ENCODE assay signal across 8 cellular contexts in the genomic region with DNA sequence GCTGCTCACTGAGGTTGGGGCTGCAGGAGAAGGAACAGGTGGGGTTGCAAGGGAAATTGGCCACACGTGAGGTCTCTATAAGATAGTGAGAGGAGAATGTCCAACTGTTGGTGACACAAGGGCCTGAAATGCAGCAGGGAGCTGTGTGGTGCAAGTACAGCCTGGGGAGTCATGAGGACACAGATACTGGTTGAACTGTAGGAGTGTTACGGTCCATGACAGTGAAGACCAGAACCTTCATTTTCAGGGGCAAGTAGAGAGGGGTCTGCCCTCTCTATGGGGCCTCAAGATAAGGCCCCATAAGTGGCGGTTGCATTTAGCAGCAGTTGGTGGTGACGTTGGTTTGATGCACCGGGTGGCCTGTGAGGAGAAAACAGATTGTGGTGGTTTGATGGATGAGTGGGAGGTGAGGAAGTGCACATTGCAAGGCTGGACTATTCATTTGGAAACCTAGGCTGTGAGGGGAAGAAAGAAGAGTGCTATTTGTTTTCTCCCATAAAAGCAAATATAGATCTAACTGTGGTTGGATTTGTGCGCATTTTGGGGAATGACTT. TPM values are rescaled to one million over a fixed set of nuclear protein-coding genes. Genes with fewer than 3 reads are reported as not detected.
DNase-seq lines count a peak whose midpoint lies in the region; ATAC-seq and TF ChIP-seq lines count a peak whose summit lies in the region.

No MANE protein-coding gene starts in this region.

- H3K4me1 Mint-ChIP-seq in activated naive CD4-positive, alpha-beta T cell treated with anti-CD3 and anti-CD28 coated beads, Interleukin-2, amount 50 U/mL, for 24 hours: peaks cover 45% of the 10 kb centered on the region

- peak overlapping the region; percentile 2 for H3K4me3 Mint-ChIP-seq in activated naive CD4-positive, alpha-beta T cell treated with anti-CD3 and anti-CD28 coated beads, Interleukin-2, amount 50 U/mL, for 24 hours

- no peaks in the 10 kb centered on the region for H3K36me3 Mint-ChIP-seq in activated naive CD4-positive, alpha-beta T cell treated with anti-CD3 and anti-CD28 coated beads, Interleukin-2, amount 50 U/mL, for 24 hours

- H3K27me3 Mint-ChIP-seq in activated naive CD4-positive, alpha-beta T cell treated with anti-CD3 and anti-CD28 coated beads, Interleukin-2, amount 50 U/mL, for 24 hours: no peaks in the 10 kb centered on the region

- no peaks in the 10 kb centered on the region for H3K9me3 Mint-ChIP-seq in activated naive CD4-positive, alpha-beta T cell treated with anti-CD3 and anti-CD28 coated beads, Interleukin-2, amount 50 U/mL, for 24 hours

- peak overlapping the region; percentile 69 for H3K27ac Mint-ChIP-seq in activated naive CD4-positive, alpha-beta T cell treated with anti-CD3 and anti-CD28 coated beads, Interleukin-2, amount 50 U/mL, for 24 hours

- peak; percentile 38 to 42 for ATAC-seq in activated CD4-positive, CD25-positive, alpha-beta regulatory T cell treated with anti-CD3 and anti-CD28 coated beads, Interleukin-2, amount 50 U/mL, for 24 hours
- ATAC-seq in HG03442 (IDR thresholded peaks at IDR 0.05; ENCODE audit: unreplicated experiment): peak; percentile 76
- no peak for ATAC-seq in GM18505 (IDR thresholded peaks at IDR 0.05; ENCODE audit: unreplicated experiment)
- ATAC-seq in esophagus mucosa: no peak

- DNase-seq in activated CD4-positive, CD25-positive, alpha-beta regulatory T cell (lab: John Stamatoyannopoulos, UW): no peak
- DNase-seq in stimulated activated CD4-positive, alpha-beta T cell treated with anti-CD3 and anti-CD28 coated beads, TNF-alpha, amount 100 ng/mL, for 48 hours (ENCODE audit: low read depth in 3 of 3): peak; percentile 30 to 73 (median 58)
- no peak for DNase-seq in putamen (ENCODE audit: low spot score)

- no peak for TF ChIP-seq POLR2A in GM18505 (IDR thresholded peaks at IDR 0.05; ENCODE audit: borderline replicate concordance, extremely low read depth, insufficient read depth, insufficient read length)

RNA-seq across cellular contexts. Expression of a gene that starts 39.4 kb away (rescaled TPM):
- 15.5 TPM for total RNA-seq in esophagus mucosa

Comparison
In these comparisons a context has a peak if more than half of its experiments do, and no peak if none do; other contexts are left out.
1. ATAC-seq: peak in activated CD4-positive, CD25-positive, alpha-beta regulatory T cell treated with anti-CD3 and anti-CD28 coated beads, Interleukin-2, amount 50 U/mL, for 24 hours (2 of 2) and HG03442 (single experiment); none in GM18505 (single experiment) and esophagus mucosa (single experiment).
2. DNase-seq: peak in stimulated activated CD4-positive, alpha-beta T cell treated with anti-CD3 and anti-CD28 coated beads, TNF-alpha, amount 100 ng/mL, for 48 hours (3 of 3); none in activated CD4-positive, CD25-positive, alpha-beta regulatory T cell (0 of 4) and putamen (single experiment).